2 cellular contexts compared by ENCODE assay signal in the genomic region with DNA sequence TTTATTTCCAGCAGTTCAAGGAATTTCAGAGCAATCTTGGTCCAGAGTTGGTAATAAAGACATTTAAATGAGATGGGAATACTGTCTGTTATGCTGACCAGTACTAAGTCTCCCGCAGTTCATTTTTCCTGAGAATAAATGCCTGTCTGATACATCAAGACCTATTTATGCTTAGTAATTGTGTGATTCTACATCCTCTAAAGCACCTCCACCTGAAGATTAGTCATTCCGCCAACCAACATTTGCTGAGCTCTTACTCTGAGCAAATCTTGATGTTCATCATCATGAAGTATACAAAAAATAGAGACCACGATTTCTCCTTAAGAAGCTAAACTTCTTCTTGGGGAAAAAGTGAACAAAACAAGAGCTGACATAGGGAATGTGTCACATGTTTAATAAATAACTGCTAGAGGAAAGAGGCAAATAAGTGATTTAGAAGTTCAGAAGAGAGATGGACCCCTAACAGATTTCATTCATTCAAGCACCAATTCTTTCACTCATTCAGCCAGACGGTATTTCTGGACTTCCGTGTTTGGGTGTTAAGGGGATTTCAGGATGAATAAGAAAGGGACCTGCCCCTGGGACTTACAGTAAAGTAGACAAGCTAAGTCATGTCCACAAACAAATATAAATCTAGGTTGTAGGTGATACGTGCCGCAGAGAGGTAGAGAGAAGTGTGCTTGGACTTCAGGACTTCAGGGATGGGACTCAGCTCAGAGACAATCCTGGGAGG.
TF ChIP-seq lines count a peak whose summit lies in the region.

No MANE protein-coding gene starts in this region.

TF ChIP-seq in SK-N-SH, 30 proteins besides CTCF, POLR2A, EP300 and RAD21 (continued from another document):
- no peak for TF ChIP-seq GATA2 (CRISPR knock-in tag; IDR thresholded peaks at IDR 0.05)
- TF ChIP-seq RCOR1 (IDR thresholded peaks at IDR 0.05; ENCODE audit: low read length) = no peak
- TF ChIP-seq, protein P1, sequence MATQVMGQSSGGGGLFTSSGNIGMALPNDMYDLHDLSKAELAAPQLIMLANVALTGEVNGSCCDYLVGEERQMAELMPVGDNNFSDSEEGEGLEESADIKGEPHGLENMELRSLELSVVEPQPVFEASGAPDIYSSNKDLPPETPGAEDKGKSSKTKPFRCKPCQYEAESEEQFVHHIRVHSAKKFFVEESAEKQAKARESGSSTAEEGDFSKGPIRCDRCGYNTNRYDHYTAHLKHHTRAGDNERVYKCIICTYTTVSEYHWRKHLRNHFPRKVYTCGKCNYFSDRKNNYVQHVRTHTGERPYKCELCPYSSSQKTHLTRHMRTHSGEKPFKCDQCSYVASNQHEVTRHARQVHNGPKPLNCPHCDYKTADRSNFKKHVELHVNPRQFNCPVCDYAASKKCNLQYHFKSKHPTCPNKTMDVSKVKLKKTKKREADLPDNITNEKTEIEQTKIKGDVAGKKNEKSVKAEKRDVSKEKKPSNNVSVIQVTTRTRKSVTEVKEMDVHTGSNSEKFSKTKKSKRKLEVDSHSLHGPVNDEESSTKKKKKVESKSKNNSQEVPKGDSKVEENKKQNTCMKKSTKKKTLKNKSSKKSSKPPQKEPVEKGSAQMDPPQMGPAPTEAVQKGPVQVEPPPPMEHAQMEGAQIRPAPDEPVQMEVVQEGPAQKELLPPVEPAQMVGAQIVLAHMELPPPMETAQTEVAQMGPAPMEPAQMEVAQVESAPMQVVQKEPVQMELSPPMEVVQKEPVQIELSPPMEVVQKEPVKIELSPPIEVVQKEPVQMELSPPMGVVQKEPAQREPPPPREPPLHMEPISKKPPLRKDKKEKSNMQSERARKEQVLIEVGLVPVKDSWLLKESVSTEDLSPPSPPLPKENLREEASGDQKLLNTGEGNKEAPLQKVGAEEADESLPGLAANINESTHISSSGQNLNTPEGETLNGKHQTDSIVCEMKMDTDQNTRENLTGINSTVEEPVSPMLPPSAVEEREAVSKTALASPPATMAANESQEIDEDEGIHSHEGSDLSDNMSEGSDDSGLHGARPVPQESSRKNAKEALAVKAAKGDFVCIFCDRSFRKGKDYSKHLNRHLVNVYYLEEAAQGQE (IDR thresholded peaks at IDR 0.05; ENCODE audit: low read depth, low read length) = no peak
- TF ChIP-seq TCF12 (IDR thresholded peaks at IDR 0.05) = no peak
- no peak for TF ChIP-seq MXI1 (IDR thresholded peaks at IDR 0.05; ENCODE audit: low read depth, low read length)
- no peak for TF ChIP-seq ELF1 (IDR thresholded peaks at IDR 0.05)
- TF ChIP-seq SMC3 (IDR thresholded peaks at IDR 0.05; ENCODE audit: low read depth, low read length) = no peak
- no peak for TF ChIP-seq CHD2 (IDR thresholded peaks at IDR 0.05; ENCODE audit: low read length, partially characterized antibody)
- TF ChIP-seq NFIC (IDR thresholded peaks at IDR 0.05; ENCODE audit: borderline replicate concordance) = no peak
- TF ChIP-seq, protein P2, sequence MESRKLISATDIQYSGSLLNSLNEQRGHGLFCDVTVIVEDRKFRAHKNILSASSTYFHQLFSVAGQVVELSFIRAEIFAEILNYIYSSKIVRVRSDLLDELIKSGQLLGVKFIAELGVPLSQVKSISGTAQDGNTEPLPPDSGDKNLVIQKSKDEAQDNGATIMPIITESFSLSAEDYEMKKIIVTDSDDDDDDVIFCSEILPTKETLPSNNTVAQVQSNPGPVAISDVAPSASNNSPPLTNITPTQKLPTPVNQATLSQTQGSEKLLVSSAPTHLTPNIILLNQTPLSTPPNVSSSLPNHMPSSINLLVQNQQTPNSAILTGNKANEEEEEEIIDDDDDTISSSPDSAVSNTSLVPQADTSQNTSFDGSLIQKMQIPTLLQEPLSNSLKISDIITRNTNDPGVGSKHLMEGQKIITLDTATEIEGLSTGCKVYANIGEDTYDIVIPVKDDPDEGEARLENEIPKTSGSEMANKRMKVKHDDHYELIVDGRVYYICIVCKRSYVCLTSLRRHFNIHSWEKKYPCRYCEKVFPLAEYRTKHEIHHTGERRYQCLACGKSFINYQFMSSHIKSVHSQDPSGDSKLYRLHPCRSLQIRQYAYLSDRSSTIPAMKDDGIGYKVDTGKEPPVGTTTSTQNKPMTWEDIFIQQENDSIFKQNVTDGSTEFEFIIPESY (IDR thresholded peaks at IDR 0.05; ENCODE audit: borderline replicate concordance, low read depth) = no peak
- no peak for TF ChIP-seq MEF2A (IDR thresholded peaks at IDR 0.05; ENCODE audit: borderline replicate concordance, low read depth)
- no peak for TF ChIP-seq SIN3A (IDR thresholded peaks at IDR 0.05; ENCODE audit: borderline replicate concordance, low read depth, low read length)
- no peak for TF ChIP-seq RFX5 (IDR thresholded peaks at IDR 0.05; ENCODE audit: low read length)

TF ChIP-seq in SK-N-SH treated with all-trans-retinoic acid at 6 μM for 48 hours, 23 proteins besides CTCF, POLR2A, EP300 and RAD21:
- TF ChIP-seq ISL1 (CRISPR knock-in tag; IDR thresholded peaks at IDR 0.05) (no peak), TCF4 (CRISPR knock-in tag; IDR thresholded peaks at IDR 0.05; ENCODE audit: borderline replicate concordance) (no peak), CSDC2 (CRISPR knock-in tag; IDR thresholded peaks at IDR 0.05) (no peak), ESRRG (CRISPR knock-in tag; IDR thresholded peaks at IDR 0.05) (no peak), ZNF565 (CRISPR knock-in tag; conservative IDR thresholded peaks at IDR 0.05; ENCODE audit: low read depth) (no peak), TOX (CRISPR knock-in tag; IDR thresholded peaks at IDR 0.05; ENCODE audit: borderline replicate concordance) (no peak), SNAI2 (CRISPR knock-in tag; IDR thresholded peaks at IDR 0.05) (no peak), ARNTL (CRISPR knock-in tag; IDR thresholded peaks at IDR 0.05; ENCODE audit: borderline replicate concordance, low read depth) (no peak), BACH2 (CRISPR knock-in tag; IDR thresholded peaks at IDR 0.05; ENCODE audit: borderline replicate concordance) (no peak), ZFP3 (CRISPR knock-in tag; IDR thresholded peaks at IDR 0.05) (no peak), ZNF8 (CRISPR knock-in tag; IDR thresholded peaks at IDR 0.05) (no peak), ZC3H10 (CRISPR knock-in tag; IDR thresholded peaks at IDR 0.05) (no peak), OSR1 (CRISPR knock-in tag; IDR thresholded peaks at IDR 0.05) (no peak)
- TF ChIP-seq, protein P3, sequence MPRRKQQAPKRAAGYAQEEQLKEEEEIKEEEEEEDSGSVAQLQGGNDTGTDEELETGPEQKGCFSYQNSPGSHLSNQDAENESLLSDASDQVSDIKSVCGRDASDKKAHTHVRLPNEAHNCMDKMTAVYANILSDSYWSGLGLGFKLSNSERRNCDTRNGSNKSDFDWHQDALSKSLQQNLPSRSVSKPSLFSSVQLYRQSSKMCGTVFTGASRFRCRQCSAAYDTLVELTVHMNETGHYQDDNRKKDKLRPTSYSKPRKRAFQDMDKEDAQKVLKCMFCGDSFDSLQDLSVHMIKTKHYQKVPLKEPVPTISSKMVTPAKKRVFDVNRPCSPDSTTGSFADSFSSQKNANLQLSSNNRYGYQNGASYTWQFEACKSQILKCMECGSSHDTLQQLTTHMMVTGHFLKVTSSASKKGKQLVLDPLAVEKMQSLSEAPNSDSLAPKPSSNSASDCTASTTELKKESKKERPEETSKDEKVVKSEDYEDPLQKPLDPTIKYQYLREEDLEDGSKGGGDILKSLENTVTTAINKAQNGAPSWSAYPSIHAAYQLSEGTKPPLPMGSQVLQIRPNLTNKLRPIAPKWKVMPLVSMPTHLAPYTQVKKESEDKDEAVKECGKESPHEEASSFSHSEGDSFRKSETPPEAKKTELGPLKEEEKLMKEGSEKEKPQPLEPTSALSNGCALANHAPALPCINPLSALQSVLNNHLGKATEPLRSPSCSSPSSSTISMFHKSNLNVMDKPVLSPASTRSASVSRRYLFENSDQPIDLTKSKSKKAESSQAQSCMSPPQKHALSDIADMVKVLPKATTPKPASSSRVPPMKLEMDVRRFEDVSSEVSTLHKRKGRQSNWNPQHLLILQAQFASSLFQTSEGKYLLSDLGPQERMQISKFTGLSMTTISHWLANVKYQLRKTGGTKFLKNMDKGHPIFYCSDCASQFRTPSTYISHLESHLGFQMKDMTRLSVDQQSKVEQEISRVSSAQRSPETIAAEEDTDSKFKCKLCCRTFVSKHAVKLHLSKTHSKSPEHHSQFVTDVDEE (CRISPR knock-in tag; IDR thresholded peaks at IDR 0.05) = no peak
- TF ChIP-seq, protein P4, sequence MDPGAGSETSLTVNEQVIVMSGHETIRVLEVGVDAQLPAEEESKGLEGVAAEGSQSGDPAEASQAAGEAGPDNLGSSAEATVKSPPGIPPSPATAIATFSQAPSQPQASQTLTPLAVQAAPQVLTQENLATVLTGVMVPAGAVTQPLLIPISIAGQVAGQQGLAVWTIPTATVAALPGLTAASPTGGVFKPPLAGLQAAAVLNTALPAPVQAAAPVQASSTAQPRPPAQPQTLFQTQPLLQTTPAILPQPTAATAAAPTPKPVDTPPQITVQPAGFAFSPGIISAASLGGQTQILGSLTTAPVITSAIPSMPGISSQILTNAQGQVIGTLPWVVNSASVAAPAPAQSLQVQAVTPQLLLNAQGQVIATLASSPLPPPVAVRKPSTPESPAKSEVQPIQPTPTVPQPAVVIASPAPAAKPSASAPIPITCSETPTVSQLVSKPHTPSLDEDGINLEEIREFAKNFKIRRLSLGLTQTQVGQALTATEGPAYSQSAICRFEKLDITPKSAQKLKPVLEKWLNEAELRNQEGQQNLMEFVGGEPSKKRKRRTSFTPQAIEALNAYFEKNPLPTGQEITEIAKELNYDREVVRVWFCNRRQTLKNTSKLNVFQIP (CRISPR knock-in tag; IDR thresholded peaks at IDR 0.05; ENCODE audit: borderline replicate concordance, low read depth) = no peak
- TF ChIP-seq, protein P5, sequence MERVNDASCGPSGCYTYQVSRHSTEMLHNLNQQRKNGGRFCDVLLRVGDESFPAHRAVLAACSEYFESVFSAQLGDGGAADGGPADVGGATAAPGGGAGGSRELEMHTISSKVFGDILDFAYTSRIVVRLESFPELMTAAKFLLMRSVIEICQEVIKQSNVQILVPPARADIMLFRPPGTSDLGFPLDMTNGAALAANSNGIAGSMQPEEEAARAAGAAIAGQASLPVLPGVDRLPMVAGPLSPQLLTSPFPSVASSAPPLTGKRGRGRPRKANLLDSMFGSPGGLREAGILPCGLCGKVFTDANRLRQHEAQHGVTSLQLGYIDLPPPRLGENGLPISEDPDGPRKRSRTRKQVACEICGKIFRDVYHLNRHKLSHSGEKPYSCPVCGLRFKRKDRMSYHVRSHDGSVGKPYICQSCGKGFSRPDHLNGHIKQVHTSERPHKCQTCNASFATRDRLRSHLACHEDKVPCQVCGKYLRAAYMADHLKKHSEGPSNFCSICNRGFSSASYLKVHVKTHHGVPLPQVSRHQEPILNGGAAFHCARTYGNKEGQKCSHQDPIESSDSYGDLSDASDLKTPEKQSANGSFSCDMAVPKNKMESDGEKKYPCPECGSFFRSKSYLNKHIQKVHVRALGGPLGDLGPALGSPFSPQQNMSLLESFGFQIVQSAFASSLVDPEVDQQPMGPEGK (CRISPR knock-in tag; IDR thresholded peaks at IDR 0.05; ENCODE audit: borderline replicate concordance) = no peak
